In genomic region chr7:31648288-31648687, GRCh38 we compare ENCODE assay signal across 12 cellular contexts. TPM values are rescaled to one million over a fixed set of nuclear protein-coding genes. Genes with fewer than 3 reads are reported as not detected.
A peak's percentile ranks its signal among the peaks of the same experiment; 100 is the strongest.
DNase-seq lines count a peak whose midpoint lies in the region; TF ChIP-seq lines count a peak whose summit lies in the region.
"Had no signal": no experiment of that assay in that cellular context is flagged by ENCODE, and none has a peak within 500 bp of the region (broad histone marks: within the 10 kb centered on the region; RNA-seq: fewer than 3 reads in every experiment).

No MANE protein-coding gene starts in this region.

- H2AFZ ChIP-seq in mammary epithelial cell (ENCODE audit: low read depth, low read length): no peak overlapping the region
- no peak overlapping the region for H2AFZ ChIP-seq in neural cell (ENCODE audit: low read depth, low read length)

- 90% methylated on average over 1 of the region's 1 CpG for WGBS in mammary epithelial cell (ENCODE audit: low coverage, missing lambda C conversion rate)

- peak; percentile 62 for TF ChIP-seq RAD21 in neural cell (conservative IDR thresholded peaks at IDR 0.05)

- no TSS peak for BruUV-seq in mammary epithelial cell (replicated peaks; lab: Mats Ljungman, UMichigan)

- no peaks in the 10 kb centered on the region for H3K36me3 Mint-ChIP-seq in T-helper 2 cell treated with Interferon-gamma antibody and Interleukin-4, amounts not matched to agents 5 μg/mL and 100 μg/mL, for 36 hours (ENCODE audit: low read depth)

- H3K9ac ChIP-seq in mammary epithelial cell (ENCODE audit: insufficient read depth, low read length): no peak overlapping the region
- no peak overlapping the region for H3K9ac ChIP-seq in neural cell (ENCODE audit: low read length)

- H3F3A ChIP-seq in neural cell (ENCODE audit: insufficient read depth, low read length, poor library complexity, severe bottlenecking): no peaks in the 10 kb centered on the region

- H3K4me2 ChIP-seq in mammary epithelial cell (ENCODE audit: insufficient read depth, low read depth, low read length): no peak overlapping the region
- no peak overlapping the region for H3K4me2 ChIP-seq in neural cell (ENCODE audit: low read length)

- TF ChIP-seq CTCF in mammary epithelial cell (conservative IDR thresholded peaks at IDR 0.05 in 1 of 2, IDR thresholded peaks at IDR 0.05 in 1 of 2; ENCODE audit: extremely low read depth in 1 of 2, insufficient read depth in 1 of 2, low read depth in 1 of 2, low read length in 2 of 2): peak; percentile 8 to 44
- peak; percentile 58 for TF ChIP-seq CTCF in neural cell (IDR thresholded peaks at IDR 0.05; ENCODE audit: poor library complexity, severe bottlenecking)
- no peak for TF ChIP-seq CTCF in uterus (IDR thresholded peaks at IDR 0.05)

- no peak for TF ChIP-seq POLR2A in uterus (IDR thresholded peaks at IDR 0.05)

- H3K36me3 ChIP-seq in mammary epithelial cell (ENCODE audit: insufficient read depth, low read length) (no peaks in the 10 kb centered on the region), neural cell (ENCODE audit: insufficient read depth, low read length) (no peaks in the 10 kb centered on the region), uterus (no peaks in the 10 kb centered on the region)
- H3K36me3 ChIP-seq: right atrium auricular region had no signal

- H3K4me1 ChIP-seq in mammary epithelial cell (ENCODE audit: insufficient read depth, low read length) (peaks cover 10% of the 10 kb centered on the region), uterus (no peaks in the 10 kb centered on the region)
- H3K4me1 ChIP-seq: right atrium auricular region had no signal

- H3K79me2 ChIP-seq in mammary epithelial cell (ENCODE audit: insufficient read depth, low read length): no peaks in the 10 kb centered on the region
- no peaks in the 10 kb centered on the region for H3K79me2 ChIP-seq in neural cell (replicated peaks; ENCODE audit: insufficient read depth, low read length)

- no peaks in the 10 kb centered on the region for H3K9me3 Mint-ChIP-seq in T-helper 2 cell treated with Interferon-gamma antibody and Interleukin-4, amounts not matched to agents 5 μg/mL and 100 μg/mL, for 36 hours

- no peaks in the 10 kb centered on the region for H3K27me3 ChIP-seq in mammary epithelial cell (ENCODE audit: insufficient read depth, low read length)
- no peaks in the 10 kb centered on the region for H3K27me3 ChIP-seq in neural cell (ENCODE audit: insufficient read depth, low read depth, low read length)
- no peaks in the 10 kb centered on the region for H3K27me3 ChIP-seq in uterus
- H3K27me3 ChIP-seq: right atrium auricular region had no signal

- H3K9me3 ChIP-seq in mammary epithelial cell (replicated peaks; ENCODE audit: insufficient read depth, low read length) (no peaks in the 10 kb centered on the region), neural cell (ENCODE audit: low read length) (no peaks in the 10 kb centered on the region), uterus (no peaks in the 10 kb centered on the region)
- H3K9me3 ChIP-seq: right atrium auricular region had no signal

- dilution Hi-C loops in mammary epithelial cell (cut with HindIII; ENCODE audit: low sequenced_read_pairs): no loop called here

- no peaks in the 10 kb centered on the region for H3K27me3 Mint-ChIP-seq in T-helper 2 cell treated with Interferon-gamma antibody and Interleukin-4, amounts not matched to agents 5 μg/mL and 100 μg/mL, for 36 hours (ENCODE audit: low read depth)

- no peak overlapping the region for H3K27ac ChIP-seq in mammary epithelial cell (ENCODE audit: insufficient read depth, low read depth, low read length)
- no peak overlapping the region for H3K27ac ChIP-seq in neural cell (ENCODE audit: low read length)
- H3K27ac ChIP-seq in uterus: no peak overlapping the region
- H3K27ac ChIP-seq: right atrium auricular region had no signal

- H3K4me3 ChIP-seq in mammary epithelial cell (replicated peaks in 1 of 3; ENCODE audit: insufficient read depth in 1 of 3, low read depth in 2 of 3, low read length in 3 of 3) (no peak overlapping the region), neural cell (ENCODE audit: low read length) (no peak overlapping the region), uterus (no peak overlapping the region)
- H3K4me3 ChIP-seq: right atrium auricular region had no signal

- in situ Hi-C loops in mammary epithelial cell (cut with MboI; ENCODE audit: low sequenced_read_pairs in 2 of 2): loop anchor here (10.0 to 25.0 kb wide), 3 partner anchors 87 to 511 kb away; no protein-coding TSS in a partner anchor

- intact Hi-C loops in mammary epithelial cell (cut with micrococcal nuclease): loop anchor here (1.0 to 10.0 kb wide), 3 partner anchors 88 to 556 kb away; no protein-coding TSS in a partner anchor
- intact Hi-C loops in uterus (cut with DNase I; ENCODE audit: low total_unique reads): no loop called here

- CTCF ChIA-PET in mammary epithelial cell (lab: Charles Lee; ENCODE audit: low non-redundant PET): interaction anchor here (0.7 kb wide), 1 partner anchor 96 kb away, joined by 4 read pairs; no protein-coding TSS in a partner anchor

- H3K4me3 Mint-ChIP-seq in T-helper 2 cell treated with Interferon-gamma antibody and Interleukin-4, amounts not matched to agents 5 μg/mL and 100 μg/mL, for 36 hours: no peak overlapping the region

- no peaks in the 10 kb centered on the region for H3K9me2 ChIP-seq in neural cell (ENCODE audit: insufficient read depth, low read length)

- H4K20me1 ChIP-seq in mammary epithelial cell (ENCODE audit: insufficient read depth, low read length) (no peaks in the 10 kb centered on the region), neural cell (ENCODE audit: insufficient read depth) (no peaks in the 10 kb centered on the region)

- H3K4me1 Mint-ChIP-seq in T-helper 2 cell treated with Interferon-gamma antibody and Interleukin-4, amounts not matched to agents 5 μg/mL and 100 μg/mL, for 36 hours (ENCODE audit: low read depth): no peaks in the 10 kb centered on the region

- no peak overlapping the region for H3K27ac Mint-ChIP-seq in T-helper 2 cell treated with Interferon-gamma antibody and Interleukin-4, amounts not matched to agents 5 μg/mL and 100 μg/mL, for 36 hours

- TF ChIP-seq EP300 in neural cell (conservative IDR thresholded peaks at IDR 0.05; ENCODE audit: poor library complexity, severe bottlenecking): no peak

- peak; percentile 5 for DNase-seq in DMS114 treated with DMSO at 0.1 percent for 48 hours (lab: John Stamatoyannopoulos, UW; ENCODE audit: unreplicated experiment)
- DNase-seq in NCI-H1105 (lab: John Stamatoyannopoulos, UW): peak; percentile 32
- no peak for DNase-seq in mammary epithelial cell
- no peak for DNase-seq in NCI-H2107 treated with DMSO at 0.1 percent for 48 hours (lab: John Stamatoyannopoulos, UW; ENCODE audit: unreplicated experiment)
- DNase-seq in iPS-NIHi11 (ENCODE audit: low spot score): no peak
- no peak for DNase-seq in T-helper 2 cell treated with Interferon-gamma antibody and Interleukin-4, amounts not matched to agents 5 μg/mL and 100 μg/mL, for 36 hours (ENCODE audit: low spot score)
- DNase-seq in uterus: no peak
- DNase-seq: activated naive CD4-positive, alpha-beta T cell treated with anti-CD3 and anti-CD28 coated beads, Interleukin-2, amount 50 U/mL, for 16 hours; left cardiac atrium had no signal

TF ChIP-seq in neural cell, 6 proteins besides CTCF, POLR2A, EP300 and RAD21:
- no peak for TF ChIP-seq MXI1 (conservative IDR thresholded peaks at IDR 0.05; ENCODE audit: poor library complexity, severe bottlenecking)
- TF ChIP-seq SMC3 (conservative IDR thresholded peaks at IDR 0.05; ENCODE audit: poor library complexity): peak; percentile 72

RNA-seq across cellular contexts. Expression of gene PPP1R17, which starts 38.7 kb away (rescaled TPM):
- not detected for total RNA-seq in mammary epithelial cell
- not detected for polyA plus RNA-seq in mammary epithelial cell
- not detected for polyA minus RNA-seq in mammary epithelial cell
- 7.7 and 8.8 TPM in 2 replicates for polyA plus RNA-seq in neural cell
- polyA minus RNA-seq in neural cell: 3.2 and 3.9 TPM in 2 replicates
- not detected for total RNA-seq in uterus
- total RNA-seq: endothelial cell of umbilical vein, left cardiac atrium, right atrium auricular region had no signal
- polyA plus RNA-seq: endothelial cell of umbilical vein had no signal

Comparison
In these comparisons a context has a peak if more than half of its experiments do, and no peak if none do; other contexts are left out.
1. DNase-seq: peak in DMS114 treated with DMSO at 0.1 percent for 48 hours (single experiment) and NCI-H1105 (single experiment); none in mammary epithelial cell (single experiment), NCI-H2107 treated with DMSO at 0.1 percent for 48 hours (single experiment), iPS-NIHi11 (single experiment), T-helper 2 cell treated with Interferon-gamma antibody and Interleukin-4, amounts not matched to agents 5 μg/mL and 100 μg/mL, for 36 hours (single experiment) and uterus (0 of 2).
2. CTCF ChIP-seq: peak in mammary epithelial cell (2 of 2) and neural cell (single experiment); none in uterus (0 of 4).